In genomic region chr9:114953917-114954316, GRCh38 we compare ENCODE assay signal across 11 cellular contexts. TPM values are rescaled to one million over a fixed set of nuclear protein-coding genes. Genes with fewer than 3 reads are reported as not detected.
DNase-seq lines count a peak whose midpoint lies in the region; ATAC-seq and TF ChIP-seq lines count a peak whose summit lies in the region.
"Had no signal": no experiment of that assay in that cellular context is flagged by ENCODE, and none has a peak within 500 bp of the region (broad histone marks: within the 10 kb centered on the region; RNA-seq: fewer than 3 reads in every experiment).

No MANE protein-coding gene starts in this region.

- H3K4me3 ChIP-seq in fibroblast of pulmonary artery (replicated peaks; ENCODE audit: low read depth, low read length) = no peak overlapping the region

- no peak for TF ChIP-seq CTCF in fibroblast of pulmonary artery (IDR thresholded peaks at IDR 0.05; ENCODE audit: low read length, missing control alignments)

- DNase-seq in GM04503 (ENCODE audit: low read depth) = peak; percentile 75
- DNase-seq in RPMI7951 (ENCODE audit: low read depth) = peak; percentile 89
- DNase-seq in fibroblast of pulmonary artery (ENCODE audit: low read depth) = peak; percentile 88
- DNase-seq in renal cortical epithelial cell (ENCODE audit: low read depth) = peak; percentile 80
- DNase-seq in COR-L47 (lab: John Stamatoyannopoulos, UW) = no peak
- no peak for DNase-seq in OCI-M2 (lab: John Stamatoyannopoulos, UW; ENCODE audit: unreplicated experiment)
- DNase-seq: kidney, NCI-H1436 had no signal

- ATAC-seq in HG03342 (IDR thresholded peaks at IDR 0.05; ENCODE audit: unreplicated experiment) (no peak), HG02759 (IDR thresholded peaks at IDR 0.05; ENCODE audit: unreplicated experiment) (no peak)
- ATAC-seq: stimulated activated naive CD8-positive, alpha-beta T cell treated with anti-CD3 and anti-CD28 coated beads, Interleukin-15, amount 100 ng/mL, for 72 hours had no signal

RNA-seq across cellular contexts. Expression of gene TNFSF8, which starts 23.5 kb away (rescaled TPM):
- total RNA-seq in RPMI7951 (2014; rRNA removed; shearing (Covaris generic)) = not detected in 2 replicates
- total RNA-seq in renal cortical epithelial cell = not detected in 2 replicates

Comparison
In these comparisons a context has a peak if more than half of its experiments do, and no peak if none do; other contexts are left out.
1. DNase-seq: peak in GM04503 (single experiment), RPMI7951 (single experiment), fibroblast of pulmonary artery (single experiment) and renal cortical epithelial cell (single experiment); none in COR-L47 (single experiment) and OCI-M2 (single experiment).